Comparison of ENCODE assay signal across 31 cellular contexts in the genomic region with DNA sequence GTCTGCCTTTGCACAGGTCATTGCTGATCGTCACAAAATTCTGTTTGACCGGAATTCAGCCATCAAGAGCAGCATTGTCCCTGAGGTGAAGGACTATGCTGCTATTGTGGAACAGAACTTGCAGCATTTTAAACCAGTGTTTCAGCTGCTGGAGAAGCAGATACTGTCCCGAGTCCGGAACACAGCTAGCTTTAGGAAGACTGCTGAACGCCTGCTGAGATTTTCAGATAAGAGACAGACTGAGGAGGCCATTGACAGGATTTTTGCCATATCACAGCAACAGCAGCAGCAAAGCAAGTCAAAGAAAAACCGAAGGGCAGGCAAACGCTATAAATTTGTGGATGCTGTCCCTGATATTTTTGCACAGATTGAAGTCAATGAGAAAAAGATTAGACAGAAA. TPM values are rescaled to one million over a fixed set of nuclear protein-coding genes. Genes with fewer than 3 reads are reported as not detected.
"Had no signal": no experiment of that assay in that cellular context is flagged by ENCODE, and none has a peak within 500 bp of the region (broad histone marks: within the 10 kb centered on the region; RNA-seq: fewer than 3 reads in every experiment).

No MANE protein-coding gene starts in this region.

- H3K9me3 Mint-ChIP-seq: activated CD4-positive, alpha-beta memory T cell treated with anti-CD3 and anti-CD28 coated beads for 36 hours; activated CD4-positive, alpha-beta T cell treated with anti-CD3 and anti-CD28 coated beads, Interleukin-2, amount 10 ng/mL, durations not matched to agents 7 days and 5 days; activated naive CD4-positive, alpha-beta T cell treated with anti-CD3 and anti-CD28 coated beads for 36 hours; activated T-helper 17 cell treated with anti-CD3 and anti-CD28 coated beads, Interleukin-2, amount 50 U/mL, for 72 hours; brain; central memory CD8-positive, alpha-beta T cell had no signal

- H3K4me2 ChIP-seq: KMS-11 had no signal

- DNase-seq: activated CD4-positive, alpha-beta memory T cell treated with anti-CD3 and anti-CD28 coated beads for 36 hours; activated CD4-positive, alpha-beta T cell treated with anti-CD3 and anti-CD28 coated beads, Interleukin-2, amount 10 ng/mL, durations not matched to agents 7 days and 5 days; activated CD4-positive, CD25-positive, alpha-beta regulatory T cell; activated gamma-delta T cell; activated naive CD4-positive, alpha-beta T cell treated with anti-CD3 and anti-CD28 coated beads for 36 hours; activated T-cell treated with anti-CD3 and anti-CD28 coated beads for 4 hours; activated T-cell treated with anti-CD3 and anti-CD28 coated beads, Interleukin-2, amount 50 U/mL, for 48 hours; amygdala; NCI-H1092; NCI-H1417; NCI-H1930; NCI-H2171 treated with DMSO at 0.1 percent for 48 hours; NCI-H226; NCI-H526; NCI-H82; NK-92 treated with Interleukin-12 subunit alpha and Interleukin-12 subunit beta, amount 100 ng/mL, for 24 hours; OCI-M1; Peyer's patch; Right ventricle myocardium superior; SJCRH30; T-helper 2 cell; T1000 had no signal

- H3K27ac Mint-ChIP-seq: activated CD4-positive, alpha-beta memory T cell treated with anti-CD3 and anti-CD28 coated beads for 36 hours; activated CD4-positive, alpha-beta T cell treated with anti-CD3 and anti-CD28 coated beads, Interleukin-2, amount 10 ng/mL, durations not matched to agents 7 days and 5 days; activated naive CD4-positive, alpha-beta T cell treated with anti-CD3 and anti-CD28 coated beads for 36 hours; activated naive CD8-positive, alpha-beta T cell; activated T-helper 17 cell treated with anti-CD3 and anti-CD28 coated beads, Interleukin-2, amount 50 U/mL, for 72 hours; brain had no signal

- H3K9ac ChIP-seq: KMS-11 had no signal

- H3K27ac ChIP-seq: KMS-11, Peyer's patch, RWPE1, SJCRH30, VCaP had no signal

- H3K4me3 ChIP-seq: Peyer's patch, SJCRH30 had no signal

- H3K27me3 Mint-ChIP-seq: activated CD4-positive, alpha-beta memory T cell treated with anti-CD3 and anti-CD28 coated beads for 36 hours; activated T-helper 17 cell treated with anti-CD3 and anti-CD28 coated beads, Interleukin-2, amount 50 U/mL, for 72 hours; brain had no signal

- H3K36me3 ChIP-seq: Peyer's patch had no signal

- H3K9me3 ChIP-seq: Peyer's patch, SJCRH30 had no signal

- H3K4me1 ChIP-seq: Peyer's patch had no signal

- H3K4me3 Mint-ChIP-seq: activated CD4-positive, alpha-beta memory T cell treated with anti-CD3 and anti-CD28 coated beads for 36 hours; activated CD4-positive, alpha-beta T cell treated with anti-CD3 and anti-CD28 coated beads, Interleukin-2, amount 10 ng/mL, durations not matched to agents 7 days and 5 days; activated naive CD4-positive, alpha-beta T cell treated with anti-CD3 and anti-CD28 coated beads for 36 hours; activated naive CD8-positive, alpha-beta T cell; activated T-helper 17 cell treated with anti-CD3 and anti-CD28 coated beads, Interleukin-2, amount 50 U/mL, for 72 hours; brain; central memory CD8-positive, alpha-beta T cell had no signal

- H3K36me3 Mint-ChIP-seq: activated CD4-positive, alpha-beta memory T cell treated with anti-CD3 and anti-CD28 coated beads for 36 hours; activated naive CD8-positive, alpha-beta T cell had no signal

- H3K27me3 ChIP-seq: Peyer's patch, SJCRH30 had no signal

- ATAC-seq: activated T-helper 17 cell treated with anti-CD3 and anti-CD28 coated beads, Interleukin-2, amount 50 U/mL, for 72 hours had no signal

- H3K4me1 Mint-ChIP-seq: activated CD4-positive, alpha-beta T cell treated with anti-CD3 and anti-CD28 coated beads, Interleukin-2, amount 10 ng/mL, durations not matched to agents 7 days and 5 days; activated T-helper 17 cell treated with anti-CD3 and anti-CD28 coated beads, Interleukin-2, amount 50 U/mL, for 72 hours; central memory CD8-positive, alpha-beta T cell had no signal

RNA-seq across cellular contexts. Expression of gene CALHM6, which starts 24.6 kb away (rescaled TPM):
- total RNA-seq: astrocyte, MCF 10A, SJCRH30 had no signal
